12 cellular contexts compared by ENCODE assay signal in genomic region chr1:17878837-17879236, GRCh38.
DNase-seq lines count a peak whose midpoint lies in the region; ATAC-seq and TF ChIP-seq lines count a peak whose summit lies in the region.
"Had no signal": no experiment of that assay in that cellular context is flagged by ENCODE, and none has a peak within 500 bp of the region (broad histone marks: within the 10 kb centered on the region; RNA-seq: fewer than 3 reads in every experiment).

No MANE protein-coding gene starts in this region.

- H3K36me3 ChIP-seq in BE2C, result no peaks in the 10 kb centered on the region
- H3K36me3 ChIP-seq in MG63, result no peaks in the 10 kb centered on the region

- TF ChIP-seq CTCF in BE2C (IDR thresholded peaks at IDR 0.05; ENCODE audit: low read depth, low read length), result no peak

- no peaks in the 10 kb centered on the region; the same call in 1 of the 2 replicates for H3K4me1 ChIP-seq in BE2C
- H3K4me1 ChIP-seq: parathyroid adenoma had no signal

- DNase-seq in BE2C (peak; percentile 9), MG63 (peak; percentile 80), dedifferentiated amniotic fluid mesenchymal stem cell (ENCODE audit: extremely low spot score) (peak; percentile 62), mesenteric fat pad (ENCODE audit: low spot score) (peak; percentile 33), HK-2 (ENCODE audit: unreplicated experiment) (no peak), OCI-M2 (lab: John Stamatoyannopoulos, UW; ENCODE audit: unreplicated experiment) (no peak), DMS79 treated with DMSO at 0.1 percent for 48 hours (lab: John Stamatoyannopoulos, UW) (no peak)
- DNase-seq: activated CD4-positive, alpha-beta T cell treated with anti-CD3 and anti-CD28 coated beads for 4 hours; activated T-cell treated with anti-CD3 and anti-CD28 coated beads, Interleukin-2, amount 50 U/mL, for 24 hours; CD4-positive, CD25-positive, alpha-beta regulatory T cell had no signal

- H3K27me3 ChIP-seq in BE2C (no peaks in the 10 kb centered on the region), MG63 (no peaks in the 10 kb centered on the region)

- H3K4me3 ChIP-seq in BE2C (ENCODE audit: low read depth, low read length) (no peak overlapping the region), MG63 (no peak overlapping the region)

- ATAC-seq in HG03565 (IDR thresholded peaks at IDR 0.05; ENCODE audit: unreplicated experiment), result no peak

- H3K9me3 ChIP-seq in BE2C (no peaks in the 10 kb centered on the region), MG63 (0 out of 2 replicates have a peak, but pooled peaks cover 2% of the 10 kb centered on the region)

Comparison
In these comparisons a context has a peak if more than half of its experiments do, and no peak if none do; other contexts are left out.
1. DNase-seq: peak in BE2C (single experiment), MG63 (single experiment), dedifferentiated amniotic fluid mesenchymal stem cell (single experiment) and mesenteric fat pad (single experiment); none in HK-2 (single experiment), OCI-M2 (single experiment) and DMS79 treated with DMSO at 0.1 percent for 48 hours (single experiment).